ENCODE assay signal across 1 cellular context in genomic region chr1:66929999-66930822, GRCh38.
A peak's percentile ranks its signal among the peaks of the same experiment; 100 is the strongest.
TF ChIP-seq lines count a peak whose summit lies in the region.

No MANE protein-coding gene starts in this region.

TF ChIP-seq in HepG2, 621 proteins besides CTCF, POLR2A, EP300 and RAD21 (continued from another document):
- TF ChIP-seq ZNF513 (CRISPR knock-in tag; conservative IDR thresholded peaks at IDR 0.05) (no peak), ZNF160 (CRISPR knock-in tag; IDR thresholded peaks at IDR 0.05) (no peak), SP1 (IDR thresholded peaks at IDR 0.05) (no peak), SP1 (CRISPR knock-in tag; IDR thresholded peaks at IDR 0.05) (peak; percentile 57; the same call in 1 of the 2 replicates), NCOA5 (CRISPR knock-in tag; IDR thresholded peaks at IDR 0.05) (no peak), SRSF4 (IDR thresholded peaks at IDR 0.05; ENCODE audit: low read depth, low read length, poor library complexity, severe bottlenecking) (peak; percentile 42), KLF15 (CRISPR knock-in tag; IDR thresholded peaks at IDR 0.05; ENCODE audit: borderline replicate concordance) (no peak), ZSCAN29 (CRISPR knock-in tag; conservative IDR thresholded peaks at IDR 0.05) (peak; percentile 47; the same call in 1 of the 2 replicates), ZNF276 (CRISPR knock-in tag; IDR thresholded peaks at IDR 0.05; ENCODE audit: low read depth) (peak; percentile 59; the same call in 1 of the 2 replicates), ZBTB44 (CRISPR knock-in tag; IDR thresholded peaks at IDR 0.05) (no peak), PBX3 (CRISPR knock-in tag; IDR thresholded peaks at IDR 0.05; ENCODE audit: borderline replicate concordance) (no peak), ZNF337 (CRISPR knock-in tag; IDR thresholded peaks at IDR 0.05; ENCODE audit: borderline replicate concordance, low read depth) (no peak), NFAT5 (CRISPR knock-in tag; IDR thresholded peaks at IDR 0.05) (no peak), U2AF1 (optimal IDR thresholded peaks at IDR 0.05; ENCODE audit: low read depth, low read length) (no peak), ZBTB2 (CRISPR knock-in tag; IDR thresholded peaks at IDR 0.05; ENCODE audit: low read depth) (no peak; the same call in none of the 2 replicates), JARID2 (CRISPR knock-in tag; IDR thresholded peaks at IDR 0.05; ENCODE audit: insufficient replicate concordance) (no peak), TERF1 (CRISPR knock-in tag; IDR thresholded peaks at IDR 0.05) (no peak), THRA (CRISPR knock-in tag; IDR thresholded peaks at IDR 0.05; ENCODE audit: borderline replicate concordance) (0 out of 2 replicates have a peak, but pooled peaks have one; percentile 19), ZBTB10 (CRISPR knock-in tag; IDR thresholded peaks at IDR 0.05; ENCODE audit: borderline replicate concordance) (peak; percentile 85; the same call in 1 of the 2 replicates), BRCA1 (CRISPR knock-in tag; IDR thresholded peaks at IDR 0.05) (no peak), CBX2 (IDR thresholded peaks at IDR 0.05; ENCODE audit: low read depth, low read length) (no peak), CBX2 (CRISPR knock-in tag; IDR thresholded peaks at IDR 0.05; ENCODE audit: low read depth) (no peak), RARA (CRISPR knock-in tag; IDR thresholded peaks at IDR 0.05) (0 out of 2 replicates have a peak, but pooled peaks have one; percentile 16), ZNF484 (CRISPR knock-in tag; IDR thresholded peaks at IDR 0.05; ENCODE audit: borderline replicate concordance, low read depth) (no peak), UBTF (CRISPR knock-in tag; IDR thresholded peaks at IDR 0.05) (peak; percentile 78), DBP (CRISPR knock-in tag; IDR thresholded peaks at IDR 0.05; ENCODE audit: not compliant biosample characterization) (no peak), MBNL3 (CRISPR knock-in tag; conservative IDR thresholded peaks at IDR 0.05) (no peak), ZFP82 (CRISPR knock-in tag; IDR thresholded peaks at IDR 0.05; ENCODE audit: borderline replicate concordance) (no peak), MZF1 (CRISPR knock-in tag; IDR thresholded peaks at IDR 0.05; ENCODE audit: borderline replicate concordance) (no peak), ZNF329 (CRISPR knock-in tag; IDR thresholded peaks at IDR 0.05; ENCODE audit: low read depth) (no peak), MTF1 (CRISPR knock-in tag; IDR thresholded peaks at IDR 0.05) (no peak), PCBP2 (optimal IDR thresholded peaks at IDR 0.05; ENCODE audit: low read depth, low read length, poor library complexity, severe bottlenecking) (no peak), ARHGAP35 (CRISPR knock-in tag; IDR thresholded peaks at IDR 0.05; ENCODE audit: borderline replicate concordance) (no peak), ZFY (CRISPR knock-in tag; IDR thresholded peaks at IDR 0.05) (peak; percentile 77)
